1 cellular context compared by ENCODE assay signal in the genomic region with DNA sequence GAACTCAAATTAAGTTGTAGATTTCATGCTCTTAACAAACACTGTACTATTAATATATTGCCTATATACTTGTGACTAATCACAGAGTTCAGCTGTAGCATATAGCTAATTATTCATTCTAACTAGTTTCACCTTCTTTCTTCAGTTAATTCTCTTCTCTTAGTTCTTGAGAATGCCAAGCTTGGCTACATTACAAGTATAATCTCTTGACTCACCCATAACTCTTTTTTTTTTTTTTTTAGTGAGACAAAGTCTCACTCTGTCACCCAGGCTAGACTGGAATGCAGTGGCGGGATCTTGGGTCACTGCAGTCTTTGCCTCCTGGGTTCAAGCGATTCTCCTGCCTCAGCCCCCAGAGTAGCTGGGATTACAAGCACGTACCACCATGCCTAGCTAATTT.
TF ChIP-seq lines count a peak whose summit lies in the region.

No MANE protein-coding gene starts in this region.

TF ChIP-seq in GM23338, 12 proteins besides CTCF, POLR2A, EP300 and RAD21 (continued from another document):
- TF ChIP-seq, protein P1, sequence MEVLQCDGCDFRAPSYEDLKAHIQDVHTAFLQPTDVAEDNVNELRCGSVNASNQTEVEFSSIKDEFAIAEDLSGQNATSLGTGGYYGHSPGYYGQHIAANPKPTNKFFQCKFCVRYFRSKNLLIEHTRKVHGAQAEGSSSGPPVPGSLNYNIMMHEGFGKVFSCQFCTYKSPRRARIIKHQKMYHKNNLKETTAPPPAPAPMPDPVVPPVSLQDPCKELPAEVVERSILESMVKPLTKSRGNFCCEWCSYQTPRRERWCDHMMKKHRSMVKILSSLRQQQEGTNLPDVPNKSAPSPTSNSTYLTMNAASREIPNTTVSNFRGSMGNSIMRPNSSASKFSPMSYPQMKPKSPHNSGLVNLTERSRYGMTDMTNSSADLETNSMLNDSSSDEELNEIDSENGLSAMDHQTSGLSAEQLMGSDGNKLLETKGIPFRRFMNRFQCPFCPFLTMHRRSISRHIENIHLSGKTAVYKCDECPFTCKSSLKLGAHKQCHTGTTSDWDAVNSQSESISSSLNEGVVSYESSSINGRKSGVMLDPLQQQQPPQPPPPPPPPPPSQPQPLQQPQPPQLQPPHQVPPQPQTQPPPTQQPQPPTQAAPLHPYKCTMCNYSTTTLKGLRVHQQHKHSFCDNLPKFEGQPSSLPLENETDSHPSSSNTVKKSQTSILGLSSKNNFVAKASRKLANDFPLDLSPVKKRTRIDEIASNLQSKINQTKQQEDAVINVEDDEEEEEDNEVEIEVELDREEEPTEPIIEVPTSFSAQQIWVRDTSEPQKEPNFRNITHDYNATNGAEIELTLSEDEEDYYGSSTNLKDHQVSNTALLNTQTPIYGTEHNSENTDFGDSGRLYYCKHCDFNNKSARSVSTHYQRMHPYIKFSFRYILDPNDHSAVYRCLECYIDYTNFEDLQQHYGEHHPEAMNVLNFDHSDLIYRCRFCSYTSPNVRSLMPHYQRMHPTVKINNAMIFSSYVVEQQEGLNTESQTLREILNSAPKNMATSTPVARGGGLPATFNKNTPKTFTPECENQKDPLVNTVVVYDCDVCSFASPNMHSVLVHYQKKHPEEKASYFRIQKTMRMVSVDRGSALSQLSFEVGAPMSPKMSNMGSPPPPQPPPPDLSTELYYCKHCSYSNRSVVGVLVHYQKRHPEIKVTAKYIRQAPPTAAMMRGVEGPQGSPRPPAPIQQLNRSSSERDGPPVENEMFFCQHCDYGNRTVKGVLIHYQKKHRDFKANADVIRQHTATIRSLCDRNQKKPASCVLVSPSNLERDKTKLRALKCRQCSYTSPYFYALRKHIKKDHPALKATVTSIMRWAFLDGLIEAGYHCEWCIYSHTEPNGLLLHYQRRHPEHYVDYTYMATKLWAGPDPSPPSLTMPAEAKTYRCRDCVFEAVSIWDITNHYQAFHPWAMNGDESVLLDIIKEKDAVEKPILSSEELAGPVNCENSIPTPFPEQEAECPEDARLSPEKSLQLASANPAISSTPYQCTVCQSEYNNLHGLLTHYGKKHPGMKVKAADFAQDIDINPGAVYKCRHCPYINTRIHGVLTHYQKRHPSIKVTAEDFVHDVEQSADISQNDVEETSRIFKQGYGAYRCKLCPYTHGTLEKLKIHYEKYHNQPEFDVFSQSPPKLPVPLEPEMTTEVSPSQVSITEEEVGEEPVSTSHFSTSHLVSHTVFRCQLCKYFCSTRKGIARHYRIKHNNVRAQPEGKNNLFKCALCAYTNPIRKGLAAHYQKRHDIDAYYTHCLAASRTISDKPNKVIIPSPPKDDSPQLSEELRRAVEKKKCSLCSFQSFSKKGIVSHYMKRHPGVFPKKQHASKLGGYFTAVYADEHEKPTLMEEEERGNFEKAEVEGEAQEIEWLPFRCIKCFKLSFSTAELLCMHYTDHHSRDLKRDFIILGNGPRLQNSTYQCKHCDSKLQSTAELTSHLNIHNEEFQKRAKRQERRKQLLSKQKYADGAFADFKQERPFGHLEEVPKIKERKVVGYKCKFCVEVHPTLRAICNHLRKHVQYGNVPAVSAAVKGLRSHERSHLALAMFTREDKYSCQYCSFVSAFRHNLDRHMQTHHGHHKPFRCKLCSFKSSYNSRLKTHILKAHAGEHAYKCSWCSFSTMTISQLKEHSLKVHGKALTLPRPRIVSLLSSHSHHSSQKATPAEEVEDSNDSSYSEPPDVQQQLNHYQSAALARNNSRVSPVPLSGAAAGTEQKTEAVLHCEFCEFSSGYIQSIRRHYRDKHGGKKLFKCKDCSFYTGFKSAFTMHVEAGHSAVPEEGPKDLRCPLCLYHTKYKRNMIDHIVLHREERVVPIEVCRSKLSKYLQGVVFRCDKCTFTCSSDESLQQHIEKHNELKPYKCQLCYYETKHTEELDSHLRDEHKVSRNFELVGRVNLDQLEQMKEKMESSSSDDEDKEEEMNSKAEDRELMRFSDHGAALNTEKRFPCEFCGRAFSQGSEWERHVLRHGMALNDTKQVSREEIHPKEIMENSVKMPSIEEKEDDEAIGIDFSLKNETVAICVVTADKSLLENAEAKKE (CRISPR knock-in tag; IDR thresholded peaks at IDR 0.05): no peak
- TF ChIP-seq, protein P2, sequence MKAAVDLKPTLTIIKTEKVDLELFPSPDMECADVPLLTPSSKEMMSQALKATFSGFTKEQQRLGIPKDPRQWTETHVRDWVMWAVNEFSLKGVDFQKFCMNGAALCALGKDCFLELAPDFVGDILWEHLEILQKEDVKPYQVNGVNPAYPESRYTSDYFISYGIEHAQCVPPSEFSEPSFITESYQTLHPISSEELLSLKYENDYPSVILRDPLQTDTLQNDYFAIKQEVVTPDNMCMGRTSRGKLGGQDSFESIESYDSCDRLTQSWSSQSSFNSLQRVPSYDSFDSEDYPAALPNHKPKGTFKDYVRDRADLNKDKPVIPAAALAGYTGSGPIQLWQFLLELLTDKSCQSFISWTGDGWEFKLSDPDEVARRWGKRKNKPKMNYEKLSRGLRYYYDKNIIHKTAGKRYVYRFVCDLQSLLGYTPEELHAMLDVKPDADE (IDR thresholded peaks at IDR 0.05): no peak
- TF ChIP-seq NANOG (IDR thresholded peaks at IDR 0.05; ENCODE audit: borderline replicate concordance) (no peak), POLR2AphosphoS5 (IDR thresholded peaks at IDR 0.05; ENCODE audit: low read depth) (no peak), EZH2 (IDR thresholded peaks at IDR 0.05; ENCODE audit: low read depth, unreplicated experiment) (no peak)
